In the genomic region with DNA sequence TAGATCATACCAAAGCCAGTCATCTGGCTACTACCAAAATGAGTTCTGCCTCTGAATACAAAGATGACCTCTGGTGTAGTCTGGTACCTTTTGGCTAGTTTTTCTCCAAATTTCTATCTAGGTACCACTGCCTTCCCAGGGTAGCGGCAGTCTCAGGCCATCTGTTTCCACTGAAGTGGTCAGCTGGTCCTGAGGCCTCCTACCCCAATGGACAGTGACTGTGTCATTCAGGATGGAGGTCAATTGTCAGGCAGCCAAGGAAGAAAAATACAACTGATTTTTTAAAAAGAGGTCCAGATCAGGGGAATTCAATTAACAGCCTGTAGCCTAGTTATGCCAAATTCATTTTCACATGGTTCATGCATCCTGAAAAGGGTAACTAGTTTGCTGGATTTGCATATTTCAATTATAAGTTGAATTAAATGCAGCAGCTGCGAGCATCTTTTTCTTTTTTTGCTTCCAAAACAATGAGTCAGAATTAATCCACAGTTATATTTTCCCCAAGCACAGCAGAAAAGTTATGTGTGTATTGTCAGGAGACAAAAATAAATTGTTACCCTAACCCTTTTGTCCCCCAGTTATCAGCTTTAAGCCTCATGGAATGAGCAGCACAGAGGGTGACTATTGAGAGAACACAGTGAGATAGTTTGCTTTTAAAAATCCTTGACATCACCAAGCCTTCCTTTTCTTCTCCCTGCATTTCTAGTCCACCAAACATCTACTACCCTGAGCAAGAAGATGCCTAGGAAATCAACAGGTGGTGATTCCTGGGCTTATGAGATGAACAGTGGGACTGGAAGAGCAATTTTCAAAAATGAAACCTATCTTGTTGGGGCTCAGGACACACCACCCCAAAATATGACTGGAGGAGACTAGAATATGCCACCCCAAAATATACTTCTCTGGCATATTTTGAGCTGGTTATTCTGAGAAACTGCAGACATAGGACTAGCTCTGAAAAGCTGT, we compare ENCODE assay signal across 15 cellular contexts. TPM values are rescaled to one million over a fixed set of nuclear protein-coding genes. Genes with fewer than 3 reads are reported as not detected.
"Had no signal": no experiment of that assay in that cellular context is flagged by ENCODE, and none has a peak within 500 bp of the region (broad histone marks: within the 10 kb centered on the region; RNA-seq: fewer than 3 reads in every experiment).

No MANE protein-coding gene starts in this region.

- H3K9me3 Mint-ChIP-seq: activated T-helper 17 cell treated with anti-CD3 and anti-CD28 coated beads, Interleukin-2, amount 50 U/mL, for 72 hours; naive thymus-derived CD4-positive, alpha-beta T cell had no signal

- H3K4me1 Mint-ChIP-seq: activated T-helper 17 cell treated with anti-CD3 and anti-CD28 coated beads, Interleukin-2, amount 50 U/mL, for 72 hours; naive thymus-derived CD4-positive, alpha-beta T cell had no signal

- H3K27ac Mint-ChIP-seq: activated T-helper 17 cell treated with anti-CD3 and anti-CD28 coated beads, Interleukin-2, amount 50 U/mL, for 72 hours had no signal

- DNase-seq: activated naive CD4-positive, alpha-beta T cell treated with Interleukin-2 at 50 U/mL for 16 hours; central memory CD4-positive, alpha-beta T cell; cortex of kidney; effector CD4-positive, alpha-beta T cell; esophagus squamous epithelium; foreskin keratinocyte; glutamatergic neuron; kidney glomerular epithelial cell; naive thymus-derived CD4-positive, alpha-beta T cell; right lobe of liver; T-helper 9 cell had no signal

- H3K4me3 ChIP-seq: esophagus squamous epithelium, lung, right lobe of liver, SK-N-MC had no signal

- H3K4me1 ChIP-seq: esophagus squamous epithelium, foreskin keratinocyte had no signal

- H3K9me3 ChIP-seq: esophagus squamous epithelium, neutrophil, right lobe of liver had no signal

- H3K27me3 ChIP-seq: esophagus squamous epithelium, foreskin keratinocyte, neutrophil, right lobe of liver had no signal

- H3K27ac ChIP-seq: esophagus squamous epithelium, foreskin keratinocyte, neutrophil, right lobe of liver, SK-N-MC had no signal

- H3K27me3 Mint-ChIP-seq: activated T-helper 17 cell treated with anti-CD3 and anti-CD28 coated beads, Interleukin-2, amount 50 U/mL, for 72 hours; naive thymus-derived CD4-positive, alpha-beta T cell had no signal

- ATAC-seq: activated T-helper 17 cell treated with anti-CD3 and anti-CD28 coated beads, Interleukin-2, amount 50 U/mL, for 72 hours; foreskin keratinocyte; naive thymus-derived CD4-positive, alpha-beta T cell; right lobe of liver had no signal

- H3K4me3 Mint-ChIP-seq: activated T-helper 17 cell treated with anti-CD3 and anti-CD28 coated beads, Interleukin-2, amount 50 U/mL, for 72 hours; naive thymus-derived CD4-positive, alpha-beta T cell had no signal

RNA-seq across cellular contexts. Expression of gene FANK1, which starts 45.3 kb away (rescaled TPM):
- polyA plus RNA-seq: naive thymus-derived CD4-positive, alpha-beta T cell had no signal
